12 cellular contexts compared by ENCODE assay signal in genomic region chr4:173041482-173041881, GRCh38.
DNase-seq lines count a peak whose midpoint lies in the region; ATAC-seq and TF ChIP-seq lines count a peak whose summit lies in the region.
"Had no signal": no experiment of that assay in that cellular context is flagged by ENCODE, and none has a peak within 500 bp of the region (broad histone marks: within the 10 kb centered on the region; RNA-seq: fewer than 3 reads in every experiment).

No MANE protein-coding gene starts in this region.

- TF ChIP-seq POLR2A in stomach (IDR thresholded peaks at IDR 0.05): no peak

- H4K20me1 ChIP-seq in KMS-11 (ENCODE audit: insufficient read depth): no peaks in the 10 kb centered on the region

- TF ChIP-seq EP300 in stomach (IDR thresholded peaks at IDR 0.05): no peak

- intact Hi-C loops in left ventricle myocardium inferior (cut with micrococcal nuclease): no loop called here
- intact Hi-C loops in stomach (cut with DNase I; ENCODE audit: low total_unique reads): no loop called here

- no peaks in the 10 kb centered on the region; the same call in 1 of the 2 replicates for H3K9me3 ChIP-seq in SK-N-MC (ENCODE audit: low read depth, low read length)
- H3K9me3 ChIP-seq in left ventricle myocardium inferior (replicated peaks): no peaks in the 10 kb centered on the region
- H3K9me3 ChIP-seq in stomach: no peaks in the 10 kb centered on the region
- H3K9me3 ChIP-seq: Caco-2 had no signal

- H3K36me3 ChIP-seq in KMS-11 (ENCODE audit: insufficient read depth): no peaks in the 10 kb centered on the region
- no peaks in the 10 kb centered on the region for H3K36me3 ChIP-seq in SK-N-MC (ENCODE audit: insufficient read depth, low read length)
- no peaks in the 10 kb centered on the region for H3K36me3 ChIP-seq in left ventricle myocardium inferior
- H3K36me3 ChIP-seq in stomach: no peaks in the 10 kb centered on the region

- no peak overlapping the region for H2AFZ ChIP-seq in KMS-11 (ENCODE audit: low read depth)

- no peak for ATAC-seq in GM19452 (IDR thresholded peaks at IDR 0.05; ENCODE audit: unreplicated experiment)

- H3K27me3 ChIP-seq in KMS-11 (ENCODE audit: insufficient read depth, low read depth): no peaks in the 10 kb centered on the region
- no peaks in the 10 kb centered on the region for H3K27me3 ChIP-seq in left ventricle myocardium inferior (ENCODE audit: low read depth)
- no peaks in the 10 kb centered on the region for H3K27me3 ChIP-seq in stomach

- H3K27ac ChIP-seq in KMS-11: peak overlapping the region; percentile 21; the same call in 1 of the 2 replicates
- H3K27ac ChIP-seq in SK-N-MC: 0 out of 2 replicates have a peak overlapping the region, but pooled peaks have one; percentile 37
- H3K27ac ChIP-seq in left ventricle myocardium inferior (replicated peaks): peak overlapping the region; percentile 68
- H3K27ac ChIP-seq in stomach: peak overlapping the region; percentile 64 to 85 (median 79)

- TF ChIP-seq CTCF in KMS-11 (conservative IDR thresholded peaks at IDR 0.05; ENCODE audit: low read depth, low read length) (no peak), left ventricle myocardium inferior (IDR thresholded peaks at IDR 0.05; ENCODE audit: borderline replicate concordance) (no peak), stomach (IDR thresholded peaks at IDR 0.05) (no peak)

- H3K9ac ChIP-seq in KMS-11 (no peak overlapping the region), SK-N-MC (ENCODE audit: insufficient read length) (no peak overlapping the region)

- H3K79me2 ChIP-seq in KMS-11 (ENCODE audit: insufficient read depth, low read depth): no peaks in the 10 kb centered on the region

- WGBS in stomach, 5 donors: 51 to 79% (median 70%) methylated on average over 1 of the region's 1 CpG

- H3K4me2 ChIP-seq in KMS-11: peak overlapping the region; percentile 81; the same call in 1 of the 2 replicates

- peaks cover 26% of the 10 kb centered on the region for H3K4me1 ChIP-seq in KMS-11 (ENCODE audit: low read depth, poor library complexity, severe bottlenecking)
- peaks cover 20% of the 10 kb centered on the region for H3K4me1 ChIP-seq in left ventricle myocardium inferior
- H3K4me1 ChIP-seq in stomach: peaks cover 15 to 45% (median 27%) of the 10 kb centered on the region in 4 donors
- H3K4me1 ChIP-seq: Caco-2 had no signal

- no peak overlapping the region for H3K4me3 ChIP-seq in KMS-11 (IDR thresholded peaks at IDR 0.05; ENCODE audit: insufficient read depth, low read depth, low read length)
- H3K4me3 ChIP-seq in SK-N-MC: no peak overlapping the region
- no peak overlapping the region for H3K4me3 ChIP-seq in left ventricle myocardium inferior
- H3K4me3 ChIP-seq in stomach: no peak overlapping the region

- DNase-seq in SK-N-MC (ENCODE audit: low read depth, low spot score) (no peak), left ventricle myocardium inferior (no peak), stomach (no peak), NCI-H2227 treated with DMSO at 0.1 percent for 48 hours (lab: John Stamatoyannopoulos, UW) (no peak)
- DNase-seq: Caco-2; CD8-positive, alpha-beta memory T cell; DND-41; GDM1; GOT3; H9 had no signal

Comparison
In these comparisons a context has a peak if more than half of its experiments do, and no peak if none do; other contexts are left out.
1. H3K27ac ChIP-seq: peak in every context shown above with its lines; median percentile 79 in stomach; 68 in left ventricle myocardium inferior; 37 in SK-N-MC; 21 in KMS-11.